Comparison of ENCODE assay signal across 20 cellular contexts in the genomic region with DNA sequence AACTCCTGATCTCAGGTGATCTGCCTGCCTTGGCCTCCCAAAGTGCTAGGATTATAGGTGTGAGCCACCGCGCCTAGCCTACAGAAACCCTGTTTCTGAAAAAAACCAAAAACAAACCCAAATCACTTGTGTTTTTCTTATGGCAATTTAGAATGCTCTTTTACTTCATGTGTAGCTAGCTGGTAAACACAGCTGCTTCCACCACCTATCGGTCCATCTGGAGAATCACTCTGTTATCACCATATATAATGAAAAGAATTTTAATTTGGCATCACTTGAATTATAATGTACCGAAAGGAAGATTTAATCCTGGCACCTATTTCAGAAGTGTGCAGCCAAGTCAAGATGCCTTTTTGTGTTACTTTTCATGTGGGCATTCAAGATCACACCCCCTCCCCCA.
DNase-seq lines count a peak whose midpoint lies in the region; ATAC-seq and TF ChIP-seq lines count a peak whose summit lies in the region.
"Had no signal": no experiment of that assay in that cellular context is flagged by ENCODE, and none has a peak within 500 bp of the region (broad histone marks: within the 10 kb centered on the region; RNA-seq: fewer than 3 reads in every experiment).

No MANE protein-coding gene starts in this region.

- DNase-seq in activated CD4-positive, alpha-beta T cell treated with anti-CD3 and anti-CD28 coated beads, Interleukin-2, amount 10 ng/mL, durations not matched to agents 7 days and 5 days = no peak
- no peak for DNase-seq in activated CD4-positive, alpha-beta T cell treated with anti-CD3 and anti-CD28 coated beads, Interleukin-2, amount 10 ng/mL, durations not matched to agents 24 days and 14 days
- no peak for DNase-seq in SJSA1 (ENCODE audit: low read depth in 1 of 2, low spot score in 2 of 2)
- no peak for DNase-seq in left colon
- DNase-seq in osteocyte (ENCODE audit: extremely low spot score, unreplicated experiment) = no peak
- DNase-seq in NAMALWA (ENCODE audit: low spot score) = no peak
- DNase-seq in GM23338 (ENCODE audit: low spot score) = no peak
- DNase-seq: 8988T; CD4-positive, alpha-beta memory T cell; DMS153; DMS79; GDM1; GOT3; H7; HFFc6 had no signal

- H3K4me2 ChIP-seq in GM23338 = no peak overlapping the region
- H3K4me2 ChIP-seq: BLaER1 had no signal

- H3K4me3 ChIP-seq in SJSA1 (no peak overlapping the region), GM23338 (no peak overlapping the region)
- H3K4me3 ChIP-seq: BLaER1 had no signal

- H3K9me3 ChIP-seq in SJSA1 (replicated peaks) = no peaks in the 10 kb centered on the region
- H3K9me3 ChIP-seq: BLaER1 had no signal

- peaks cover 54% of the 10 kb centered on the region for H3K4me1 ChIP-seq in SJSA1 (replicated peaks)
- no peaks in the 10 kb centered on the region for H3K4me1 ChIP-seq in GM23338 (ENCODE audit: insufficient read depth)
- H3K4me1 ChIP-seq: BLaER1 had no signal

- no peak overlapping the region for H2AFZ ChIP-seq in GM23338

- peak overlapping the region; percentile 33 for H3K27ac Mint-ChIP-seq in activated CD4-positive, alpha-beta T cell treated with anti-CD3 and anti-CD28 coated beads, Interleukin-2, amount 10 ng/mL, durations not matched to agents 7 days and 5 days
- H3K27ac Mint-ChIP-seq in activated CD4-positive, alpha-beta T cell treated with anti-CD3 and anti-CD28 coated beads, Interleukin-2, amount 10 ng/mL, durations not matched to agents 24 days and 14 days = no peak overlapping the region
- H3K27ac Mint-ChIP-seq in osteocyte (ENCODE audit: unreplicated experiment) = peak overlapping the region; percentile 81
- H3K27ac Mint-ChIP-seq in GM23338 = no peak overlapping the region
- H3K27ac Mint-ChIP-seq: CD14-positive monocyte had no signal

- H3K36me3 ChIP-seq in SJSA1 (peaks cover 83% of the 10 kb centered on the region), GM23338 (ENCODE audit: insufficient read depth) (0 out of 2 replicates have a peak, but pooled peaks cover 9% of the 10 kb centered on the region)

- H4K20me1 ChIP-seq in GM23338 (replicated peaks; ENCODE audit: insufficient read depth) = no peaks in the 10 kb centered on the region; the same call in 1 of the 2 replicates
- H4K20me1 ChIP-seq: BLaER1 had no signal

- H3K9me2 ChIP-seq in GM23338 (ENCODE audit: insufficient read depth) = no peaks in the 10 kb centered on the region

- peaks cover 69% of the 10 kb centered on the region for H3K36me3 Mint-ChIP-seq in activated CD4-positive, alpha-beta T cell treated with anti-CD3 and anti-CD28 coated beads, Interleukin-2, amount 10 ng/mL, durations not matched to agents 7 days and 5 days (ENCODE audit: low read depth)
- H3K36me3 Mint-ChIP-seq in activated CD4-positive, alpha-beta T cell treated with anti-CD3 and anti-CD28 coated beads, Interleukin-2, amount 10 ng/mL, durations not matched to agents 24 days and 14 days (ENCODE audit: low read depth) = peaks cover 42% of the 10 kb centered on the region
- H3K36me3 Mint-ChIP-seq in osteocyte (ENCODE audit: unreplicated experiment) (peaks cover 65% of the 10 kb centered on the region), GM23338 (ENCODE audit: low read depth) (peaks cover 21% of the 10 kb centered on the region)

- peaks cover 19% of the 10 kb centered on the region for H3K4me1 Mint-ChIP-seq in activated CD4-positive, alpha-beta T cell treated with anti-CD3 and anti-CD28 coated beads, Interleukin-2, amount 10 ng/mL, durations not matched to agents 7 days and 5 days
- peaks cover 7% of the 10 kb centered on the region for H3K4me1 Mint-ChIP-seq in activated CD4-positive, alpha-beta T cell treated with anti-CD3 and anti-CD28 coated beads, Interleukin-2, amount 10 ng/mL, durations not matched to agents 24 days and 14 days
- peaks cover 46% of the 10 kb centered on the region for H3K4me1 Mint-ChIP-seq in osteocyte (ENCODE audit: unreplicated experiment)
- no peaks in the 10 kb centered on the region for H3K4me1 Mint-ChIP-seq in GM23338

- intact Hi-C loops in activated CD4-positive, alpha-beta T cell treated with anti-CD3 and anti-CD28 coated beads, Interleukin-2, amount 10 ng/mL, durations not matched to agents 24 days and 14 days (cut with micrococcal nuclease) = no loop called here
- intact Hi-C loops in left colon (cut with DNase I, micrococcal nuclease) = no loop called here

- no peaks in the 10 kb centered on the region for H3K79me2 ChIP-seq in GM23338 (replicated peaks; ENCODE audit: insufficient read depth)

- H3K27me3 Mint-ChIP-seq in activated CD4-positive, alpha-beta T cell treated with anti-CD3 and anti-CD28 coated beads, Interleukin-2, amount 10 ng/mL, durations not matched to agents 7 days and 5 days = no peaks in the 10 kb centered on the region
- no peaks in the 10 kb centered on the region for H3K27me3 Mint-ChIP-seq in activated CD4-positive, alpha-beta T cell treated with anti-CD3 and anti-CD28 coated beads, Interleukin-2, amount 10 ng/mL, durations not matched to agents 24 days and 14 days
- H3K27me3 Mint-ChIP-seq in osteocyte (ENCODE audit: unreplicated experiment) (no peaks in the 10 kb centered on the region), GM23338 (ENCODE audit: insufficient read depth, low read depth, poor library complexity) (no peaks in the 10 kb centered on the region)
- H3K27me3 Mint-ChIP-seq: CD4-positive, alpha-beta memory T cell had no signal

- no peaks in the 10 kb centered on the region for H3K9me3 Mint-ChIP-seq in activated CD4-positive, alpha-beta T cell treated with anti-CD3 and anti-CD28 coated beads, Interleukin-2, amount 10 ng/mL, durations not matched to agents 7 days and 5 days
- H3K9me3 Mint-ChIP-seq in activated CD4-positive, alpha-beta T cell treated with anti-CD3 and anti-CD28 coated beads, Interleukin-2, amount 10 ng/mL, durations not matched to agents 24 days and 14 days = no peaks in the 10 kb centered on the region
- H3K9me3 Mint-ChIP-seq in osteocyte (ENCODE audit: unreplicated experiment) (no peaks in the 10 kb centered on the region), GM23338 (no peaks in the 10 kb centered on the region)
- H3K9me3 Mint-ChIP-seq: CD14-positive monocyte; CD4-positive, alpha-beta memory T cell; HFFc6 had no signal

- H3K27me3 ChIP-seq in SJSA1 (replicated peaks) = no peaks in the 10 kb centered on the region
- H3K27me3 ChIP-seq in GM23338 (ENCODE audit: insufficient read depth) = no peaks in the 10 kb centered on the region
- H3K27me3 ChIP-seq: BLaER1 had no signal

- TF ChIP-seq CTCF in osteocyte (IDR thresholded peaks at IDR 0.05) = no peak
- no peak for TF ChIP-seq CTCF in GM23338 (conservative IDR thresholded peaks at IDR 0.05; ENCODE audit: low read depth in 2 of 2)

- POLR2A ChIA-PET in activated CD4-positive, alpha-beta T cell treated with anti-CD3 and anti-CD28 coated beads, Interleukin-2, amount 10 ng/mL, durations not matched to agents 7 days and 5 days (lab: Charles Lee) = no interaction called here

- CTCF ChIA-PET in activated CD4-positive, alpha-beta T cell treated with anti-CD3 and anti-CD28 coated beads, Interleukin-2, amount 10 ng/mL, durations not matched to agents 7 days and 5 days (lab: Charles Lee) = interaction anchor here (0.8 to 0.9 kb wide), 2 partner anchors 17 to 21 kb away, joined by 3 read pairs; no protein-coding TSS in a partner anchor

- ATAC-seq in left colon (peak; percentile 52), GM23338 (no peak), GM19397 (IDR thresholded peaks at IDR 0.05; ENCODE audit: unreplicated experiment) (no peak)
- ATAC-seq: HCT116, HepG2 had no signal

- H3K4me3 Mint-ChIP-seq in activated CD4-positive, alpha-beta T cell treated with anti-CD3 and anti-CD28 coated beads, Interleukin-2, amount 10 ng/mL, durations not matched to agents 7 days and 5 days = no peak overlapping the region
- H3K4me3 Mint-ChIP-seq in activated CD4-positive, alpha-beta T cell treated with anti-CD3 and anti-CD28 coated beads, Interleukin-2, amount 10 ng/mL, durations not matched to agents 24 days and 14 days = no peak overlapping the region
- no peak overlapping the region for H3K4me3 Mint-ChIP-seq in osteocyte (ENCODE audit: unreplicated experiment)
- no peak overlapping the region for H3K4me3 Mint-ChIP-seq in GM23338
- H3K4me3 Mint-ChIP-seq: CD14-positive monocyte; CD4-positive, alpha-beta memory T cell; HFFc6 had no signal

- peak overlapping the region; percentile 92 for H3K27ac ChIP-seq in SJSA1
- H3K27ac ChIP-seq in GM23338 (ENCODE audit: low read depth) = no peak overlapping the region
- H3K27ac ChIP-seq: BLaER1 had no signal

- no peaks in the 10 kb centered on the region for H3F3A ChIP-seq in GM23338 (replicated peaks; ENCODE audit: low read depth)

TF ChIP-seq in GM23338, 12 proteins besides CTCF, POLR2A, EP300 and RAD21:
- TF ChIP-seq, protein P1, sequence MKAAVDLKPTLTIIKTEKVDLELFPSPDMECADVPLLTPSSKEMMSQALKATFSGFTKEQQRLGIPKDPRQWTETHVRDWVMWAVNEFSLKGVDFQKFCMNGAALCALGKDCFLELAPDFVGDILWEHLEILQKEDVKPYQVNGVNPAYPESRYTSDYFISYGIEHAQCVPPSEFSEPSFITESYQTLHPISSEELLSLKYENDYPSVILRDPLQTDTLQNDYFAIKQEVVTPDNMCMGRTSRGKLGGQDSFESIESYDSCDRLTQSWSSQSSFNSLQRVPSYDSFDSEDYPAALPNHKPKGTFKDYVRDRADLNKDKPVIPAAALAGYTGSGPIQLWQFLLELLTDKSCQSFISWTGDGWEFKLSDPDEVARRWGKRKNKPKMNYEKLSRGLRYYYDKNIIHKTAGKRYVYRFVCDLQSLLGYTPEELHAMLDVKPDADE (IDR thresholded peaks at IDR 0.05) = no peak
- no peak for TF ChIP-seq ZNF331 (CRISPR knock-in tag; IDR thresholded peaks at IDR 0.05; ENCODE audit: low read depth)
- TF ChIP-seq NANOG (IDR thresholded peaks at IDR 0.05; ENCODE audit: borderline replicate concordance) = no peak
- TF ChIP-seq POLR2AphosphoS5 (IDR thresholded peaks at IDR 0.05; ENCODE audit: low read depth) = no peak
- TF ChIP-seq JUNB (IDR thresholded peaks at IDR 0.05; ENCODE audit: unreplicated experiment) = no peak
- no peak for TF ChIP-seq CREB1 (CRISPR knock-in tag; IDR thresholded peaks at IDR 0.05; ENCODE audit: low read depth)
- no peak for TF ChIP-seq EZH2phosphoT487 (IDR thresholded peaks at IDR 0.05; ENCODE audit: unreplicated experiment)

Comparison
In these comparisons a context has a peak if more than half of its experiments do, and no peak if none do; other contexts are left out.
1. H3K27ac Mint-ChIP-seq: peak in activated CD4-positive, alpha-beta T cell treated with anti-CD3 and anti-CD28 coated beads, Interleukin-2, amount 10 ng/mL, durations not matched to agents 7 days and 5 days (single experiment) and osteocyte (single experiment); none in activated CD4-positive, alpha-beta T cell treated with anti-CD3 and anti-CD28 coated beads, Interleukin-2, amount 10 ng/mL, durations not matched to agents 24 days and 14 days (single experiment) and GM23338 (single experiment).